9 cellular contexts compared by ENCODE assay signal in genomic region chr15:93028111-93028631, GRCh38.
DNase-seq lines count a peak whose midpoint lies in the region; ATAC-seq and TF ChIP-seq lines count a peak whose summit lies in the region.
"Had no signal": no experiment of that assay in that cellular context is flagged by ENCODE, and none has a peak within 500 bp of the region (broad histone marks: within the 10 kb centered on the region; RNA-seq: fewer than 3 reads in every experiment).

No MANE protein-coding gene starts in this region.

- no peak for TF ChIP-seq CTCF in dorsolateral prefrontal cortex (IDR thresholded peaks at IDR 0.05 in 54 of 56, conservative IDR thresholded peaks at IDR 0.05 in 2 of 56; ENCODE audit: low read depth in 1 of 56, partially characterized antibody in 56 of 56)
- no peak for TF ChIP-seq CTCF in upper lobe of left lung (IDR thresholded peaks at IDR 0.05)
- no peak for TF ChIP-seq CTCF in GM13977 (IDR thresholded peaks at IDR 0.05; ENCODE audit: extremely low read depth, insufficient read depth, missing control alignments)

- CTCF ChIA-PET in activated naive CD4-positive, alpha-beta T cell treated with anti-CD3 and anti-CD28 coated beads for 36 hours (lab: Charles Lee): interaction anchor here (0.6 to 4.1 kb wide), 7 partner anchors 7 to 231 kb away, joined by 3 to 40 read pairs (median 9); no protein-coding TSS in a partner anchor

- 55 to 83% methylated on average over 10 to 13 of the region's 13 CpGs for WGBS in upper lobe of left lung, 2 donors

- no peak for TF ChIP-seq EP300 in upper lobe of left lung (IDR thresholded peaks at IDR 0.05)

- H3K27me3 Mint-ChIP-seq in activated naive CD4-positive, alpha-beta T cell treated with anti-CD3 and anti-CD28 coated beads for 36 hours (ENCODE audit: low read depth): no peaks in the 10 kb centered on the region

- peaks cover 57% of the 10 kb centered on the region for H3K4me1 Mint-ChIP-seq in activated naive CD4-positive, alpha-beta T cell treated with anti-CD3 and anti-CD28 coated beads for 36 hours (ENCODE audit: low read depth)

- H3K27ac ChIP-seq in dorsolateral prefrontal cortex (peak overlapping the region in 58 of 59 donors; percentile 9 to 91 (median 74)), muscle layer of duodenum (ENCODE audit: low read length) (peak overlapping the region; percentile 86), upper lobe of left lung (peak overlapping the region; percentile 82 to 91 (median 85))

- H3K4me3 ChIP-seq in dorsolateral prefrontal cortex (peak overlapping the region in 2 of 59 donors; percentile 13 to 17), muscle layer of duodenum (ENCODE audit: low read depth in 1 of 2, low read length in 2 of 2) (no peak overlapping the region), upper lobe of left lung (no peak overlapping the region)

- H3K36me3 ChIP-seq in muscle layer of duodenum (ENCODE audit: control insufficient read depth in 1 of 2, insufficient read depth in 2 of 2, low read length in 2 of 2): peaks cover 25 to 35% of the 10 kb centered on the region in 2 donors
- H3K36me3 ChIP-seq in upper lobe of left lung: peaks cover 20 to 50% (median 32%) of the 10 kb centered on the region in 4 donors

- DNase-seq in activated naive CD4-positive, alpha-beta T cell treated with anti-CD3 and anti-CD28 coated beads for 36 hours: no peak
- no peak for DNase-seq in activated naive CD4-positive, alpha-beta T cell (lab: John Stamatoyannopoulos, UW)
- DNase-seq in dorsolateral prefrontal cortex (no peak), upper lobe of left lung (peak in 1 of 2 donors; percentile 32), GM13977 (ENCODE audit: low spot score) (no peak), cortex of kidney (lab: John Stamatoyannopoulos, UW) (no peak)
- DNase-seq in stimulated activated CD4-positive, alpha-beta T cell treated with anti-CD3 and anti-CD28 coated beads, Interleukin-2, amount 100 ng/mL, for 24 hours: no peak
- DNase-seq: mesendoderm had no signal

- intact Hi-C loops in activated naive CD4-positive, alpha-beta T cell treated with anti-CD3 and anti-CD28 coated beads for 36 hours (cut with micrococcal nuclease): loop anchor here (10.0 kb wide), 2 partner anchors 403 to 957 kb away; no protein-coding TSS in a partner anchor
- intact Hi-C loops in dorsolateral prefrontal cortex (cut with DNase I): loop anchor here (5.0 kb wide), 3 partner anchors 221 to 236 kb away; no protein-coding TSS in a partner anchor

- H3K36me3 Mint-ChIP-seq in activated naive CD4-positive, alpha-beta T cell treated with anti-CD3 and anti-CD28 coated beads for 36 hours (ENCODE audit: low read depth): peaks cover 34% of the 10 kb centered on the region

- no peak for TF ChIP-seq POLR2A in upper lobe of left lung (IDR thresholded peaks at IDR 0.05)

- H3K27me3 ChIP-seq in dorsolateral prefrontal cortex (no peaks in the 10 kb centered on the region), muscle layer of duodenum (ENCODE audit: low read depth, low read length) (no peaks in the 10 kb centered on the region), upper lobe of left lung (no peaks in the 10 kb centered on the region)

- H3K9me3 ChIP-seq in muscle layer of duodenum (ENCODE audit: control insufficient read depth in 1 of 2, low read length in 2 of 2) (no peaks in the 10 kb centered on the region), upper lobe of left lung (no peaks in the 10 kb centered on the region)

- peaks cover 12 to 47% of the 10 kb centered on the region in 2 donors for H3K4me1 ChIP-seq in muscle layer of duodenum (ENCODE audit: control insufficient read depth in 1 of 2, insufficient read depth in 2 of 2, low read length in 2 of 2)
- H3K4me1 ChIP-seq in upper lobe of left lung: peaks cover 51 to 63% (median 54%) of the 10 kb centered on the region in 4 donors

- H3K27ac Mint-ChIP-seq in activated naive CD4-positive, alpha-beta T cell treated with anti-CD3 and anti-CD28 coated beads for 36 hours: peak overlapping the region; percentile 59

- H3K4me3 Mint-ChIP-seq in activated naive CD4-positive, alpha-beta T cell treated with anti-CD3 and anti-CD28 coated beads for 36 hours: no peak overlapping the region

- in situ Hi-C loops in GM13977 (cut with MboI; ENCODE audit: low pct_unique_long_range_greater_than_20kb, low sequenced_read_pairs, unreplicated experiment): loop anchor here (10.0 kb wide), 1 partner anchor 1097 kb away; no protein-coding TSS in a partner anchor

- peak in 1 of 2 donors; percentile 2 for ATAC-seq in upper lobe of left lung (ENCODE audit: low FRiP score in 2 of 2)

- H3K9me3 Mint-ChIP-seq in activated naive CD4-positive, alpha-beta T cell treated with anti-CD3 and anti-CD28 coated beads for 36 hours: no peaks in the 10 kb centered on the region
